Comparison of ENCODE assay signal across 8 cellular contexts in the genomic region with DNA sequence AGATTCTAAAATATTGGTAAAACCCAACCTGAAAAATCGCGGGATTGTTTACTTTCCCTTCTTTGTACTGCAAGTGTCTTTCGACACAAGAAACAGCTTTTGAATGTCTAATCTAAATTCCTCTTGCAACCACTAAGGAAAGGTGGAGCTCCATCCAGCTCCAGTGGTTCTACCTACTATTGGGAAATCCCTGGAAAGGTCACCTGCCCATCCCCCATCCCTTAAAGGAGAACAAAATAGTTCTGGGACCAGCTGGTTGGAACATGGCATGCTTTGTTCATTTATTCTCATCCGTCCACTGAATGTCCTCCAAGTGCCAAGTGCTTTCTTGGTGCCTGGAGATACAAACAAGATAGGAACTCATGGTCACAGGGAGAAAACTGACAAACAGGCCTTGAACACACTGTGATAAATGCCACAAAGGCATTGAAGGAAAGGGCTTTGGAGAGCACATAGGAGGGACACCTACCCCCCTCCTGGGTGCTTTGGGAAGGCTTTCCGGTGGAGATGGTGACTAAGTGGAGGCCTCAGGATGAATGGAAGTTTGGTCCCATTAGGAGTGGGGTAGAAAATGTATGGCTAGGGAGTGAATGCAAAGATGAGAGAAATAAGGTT. TPM values are rescaled to one million over a fixed set of nuclear protein-coding genes. Genes with fewer than 3 reads are reported as not detected.
DNase-seq lines count a peak whose midpoint lies in the region; ATAC-seq, FAIRE-seq and TF ChIP-seq lines count a peak whose summit lies in the region.

No MANE protein-coding gene starts in this region.

- H3K79me2 ChIP-seq in OCI-LY1 (ENCODE audit: insufficient read depth, low read length): no peaks in the 10 kb centered on the region

- peak overlapping the region; percentile 37; the same call in 1 of the 2 replicates for H2AFZ ChIP-seq in OCI-LY1 (ENCODE audit: low read length)

- peak overlapping the region; percentile 94 for H3K4me3 ChIP-seq in OCI-LY1 (ENCODE audit: low read depth, low read length, poor library complexity, severe bottlenecking)

- peaks cover 4% of the 10 kb centered on the region; the same call in 1 of the 2 replicates for H3K36me3 ChIP-seq in OCI-LY1 (ENCODE audit: insufficient read depth, low read length)

- ATAC-seq in omental fat pad (ENCODE audit: low FRiP score) (no peak), HG03045 (IDR thresholded peaks at IDR 0.05; ENCODE audit: unreplicated experiment) (no peak), GM21529 (IDR thresholded peaks at IDR 0.05; ENCODE audit: unreplicated experiment) (no peak), HG02610 (IDR thresholded peaks at IDR 0.05; ENCODE audit: unreplicated experiment) (no peak)

- peak overlapping the region; percentile 89 for H3K4me2 ChIP-seq in OCI-LY1 (ENCODE audit: low read length)

- TF ChIP-seq POLR2A in H54 (IDR thresholded peaks at IDR 0.05; ENCODE audit: low read depth, low read length): no peak

- H4K20me1 ChIP-seq in OCI-LY1 (ENCODE audit: insufficient read depth, low read length): no peaks in the 10 kb centered on the region

- H3K9me2 ChIP-seq in OCI-LY1 (ENCODE audit: low read depth, low read length): no peaks in the 10 kb centered on the region

- H3K9me3 ChIP-seq in OCI-LY1 (ENCODE audit: low read length): no peaks in the 10 kb centered on the region

- H3K27ac ChIP-seq in OCI-LY1 (ENCODE audit: low read depth, low read length, poor library complexity, severe bottlenecking) (peak overlapping the region; percentile 95), epithelial cell of prostate (peak overlapping the region; percentile 95)

- DNase-seq in ELF-1 (ENCODE audit: low read depth, low spot score) (peak; percentile 71), epithelial cell of prostate (ENCODE audit: low read depth, low spot score) (no peak), omental fat pad (ENCODE audit: low spot score) (peak; percentile 32), H54 (ENCODE audit: insufficient read length, low spot score) (no peak)

- no peak for TF ChIP-seq CTCF in OCI-LY1 (IDR thresholded peaks at IDR 0.05; ENCODE audit: low read length)
- TF ChIP-seq CTCF in omental fat pad (IDR thresholded peaks at IDR 0.05): no peak

- no peaks in the 10 kb centered on the region for H3F3A ChIP-seq in OCI-LY1 (ENCODE audit: insufficient read depth, low read length)

- H3K9ac ChIP-seq in OCI-LY1 (ENCODE audit: low read length): no peak overlapping the region; the same call in 1 of the 2 replicates

- no peak for FAIRE-seq in H54 (lab: Jason Lieb, UNC)

- H3K4me1 ChIP-seq in OCI-LY1 (ENCODE audit: insufficient read depth, low read length, severe bottlenecking): peaks cover 33% of the 10 kb centered on the region

- H3K27me3 ChIP-seq in OCI-LY1 (ENCODE audit: insufficient read depth, low read length): no peaks in the 10 kb centered on the region

RNA-seq across cellular contexts. Expression of gene CITED2, which starts 2.3 kb away (rescaled TPM):
- total RNA-seq in omental fat pad: 100 to 1,000 TPM in 3 of 4 donors, 10 to 100 TPM in 1; 97.6 to 309 (median 146) TPM

Comparison
In these comparisons a context has a peak if more than half of its experiments do, and no peak if none do; other contexts are left out.
1. DNase-seq: peak in ELF-1 (single experiment) and omental fat pad (single experiment); none in epithelial cell of prostate (single experiment) and H54 (single experiment).